ENCODE assay signal across 8 cellular contexts in the genomic region with DNA sequence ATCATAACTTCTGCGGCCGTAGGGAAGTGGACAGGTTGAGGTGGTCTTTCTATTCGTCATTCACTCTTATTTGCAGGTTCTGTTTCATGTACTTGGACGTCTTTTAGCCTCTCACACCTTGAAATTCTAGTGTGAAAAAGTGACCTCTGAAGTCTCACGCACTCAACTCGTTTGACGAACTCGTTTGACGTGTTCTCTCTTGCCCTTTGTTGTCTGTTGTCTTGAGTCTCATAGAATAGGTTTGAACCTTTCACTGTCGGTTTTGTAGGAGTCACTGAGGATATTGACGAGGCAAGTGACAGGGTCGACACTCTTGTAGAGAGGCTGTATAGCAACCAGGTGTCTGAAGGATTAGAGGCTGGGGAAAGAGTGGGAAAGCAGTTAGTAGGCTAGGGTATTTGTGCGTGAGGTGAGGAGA. TPM values are rescaled to one million over a fixed set of nuclear protein-coding genes. Genes with fewer than 3 reads are reported as not detected.
DNase-seq lines count a peak whose midpoint lies in the region; ATAC-seq and TF ChIP-seq lines count a peak whose summit lies in the region.

No MANE protein-coding gene starts in this region.

- H3K36me3 Mint-ChIP-seq in CD14-positive monocyte, result no peaks in the 10 kb centered on the region
- peaks cover 9% of the 10 kb centered on the region for H3K36me3 Mint-ChIP-seq in type B pancreatic cell

- RAD21 ChIA-PET in HCT116 (lab: Charles Lee; ENCODE audit: low non-redundant PET in 1 of 2, low total read pairs in 2 of 2, uncharacterized antibody in 2 of 2, unreplicated experiment in 2 of 2), result no interaction called here

- H3K9me3 ChIP-seq in HCT116 (ENCODE audit: control insufficient read depth in 1 of 2, insufficient read depth in 1 of 2, low read depth in 1 of 2, low read length in 2 of 2) (no peaks in the 10 kb centered on the region), lower lobe of right lung (no peaks in the 10 kb centered on the region)

- H3K27ac ChIP-seq in HCT116 (ENCODE audit: low read depth, low read length), result peak overlapping the region; percentile 63
- peak overlapping the region; percentile 94 for H3K27ac ChIP-seq in lower lobe of right lung

- H3K4me1 ChIP-seq in HCT116 (ENCODE audit: control insufficient read depth in 1 of 2, insufficient read depth in 2 of 2, low read length in 2 of 2) (peaks cover 10 to 19% of the 10 kb centered on the region in 2 experiments; a peak in 3 of 4 replicates), lower lobe of right lung (peaks cover 26% of the 10 kb centered on the region)

- H3K4me1 Mint-ChIP-seq in CD14-positive monocyte (peaks cover 29% of the 10 kb centered on the region), type B pancreatic cell (ENCODE audit: unreplicated experiment) (peaks cover 11% of the 10 kb centered on the region)

- TF ChIP-seq CTCF in CD14-positive monocyte (IDR thresholded peaks at IDR 0.05) (no peak), HCT116 (IDR thresholded peaks at IDR 0.05 in 2 of 3, conservative IDR thresholded peaks at IDR 0.05 in 1 of 3; ENCODE audit: borderline replicate concordance in 1 of 3, insufficient read depth in 1 of 3, low read depth in 2 of 3, low read length in 2 of 3) (no peak), cardiac fibroblast (IDR thresholded peaks at IDR 0.05; ENCODE audit: low read depth, low read length) (no peak), lower lobe of right lung (IDR thresholded peaks at IDR 0.05) (no peak), type B pancreatic cell (conservative IDR thresholded peaks at IDR 0.05) (no peak)

- H3K9ac ChIP-seq in HCT116 (ENCODE audit: low read length), result peak overlapping the region; percentile 80

- no peaks in the 10 kb centered on the region for H3K9me2 ChIP-seq in HCT116 (ENCODE audit: insufficient read depth)

- BruUV-seq in HCT116 (replicated peaks; lab: Mats Ljungman, UMichigan), result no TSS peak

- no peaks in the 10 kb centered on the region for H4K20me1 ChIP-seq in HCT116 (ENCODE audit: insufficient read depth)

- no peaks in the 10 kb centered on the region for H3K27me3 ChIP-seq in HCT116 (ENCODE audit: insufficient read depth, low read length)
- no peaks in the 10 kb centered on the region for H3K27me3 ChIP-seq in lower lobe of right lung (ENCODE audit: low read depth)

- DNase-seq in CD14-positive monocyte (ENCODE audit: low spot score) (no peak), HCT116 (ENCODE audit: low read depth, low spot score) (no peak), RKO (ENCODE audit: low spot score) (peak; percentile 53), cardiac fibroblast (ENCODE audit: low read depth in 2 of 2) (peak; percentile 49 to 50), lower lobe of right lung (no peak), type B pancreatic cell (ENCODE audit: extremely low spot score, unreplicated experiment) (no peak), HuH-7 (ENCODE audit: low spot score) (no peak)

- H3K27me3 Mint-ChIP-seq in CD14-positive monocyte (ENCODE audit: low read depth in 3 of 3), result peaks cover 0 to 5% (median 2%) of the 10 kb centered on the region in 3 donors
- H3K27me3 Mint-ChIP-seq in type B pancreatic cell, result no peaks in the 10 kb centered on the region

- CTCF ChIA-PET in HCT116 (lab: Charles Lee), result no interaction called here

- TF ChIP-seq POLR2A in HCT116 (IDR thresholded peaks at IDR 0.05; ENCODE audit: borderline replicate concordance, extremely low read depth, insufficient read depth, insufficient read length), result no peak

- H3K27ac Mint-ChIP-seq in CD14-positive monocyte (peak overlapping the region; percentile 82 to 94 (median 86)), type B pancreatic cell (peak overlapping the region; percentile 97)

- H3K36me3 ChIP-seq in HCT116 (ENCODE audit: control insufficient read depth in 1 of 2, insufficient read depth in 2 of 2, low read length in 2 of 2) (no peaks in the 10 kb centered on the region), lower lobe of right lung (no peaks in the 10 kb centered on the region)

- H3K4me3 Mint-ChIP-seq in CD14-positive monocyte (peak overlapping the region; percentile 88 to 94), type B pancreatic cell (peak overlapping the region; percentile 88)

- no peak for TF ChIP-seq RAD21 in HCT116 (IDR thresholded peaks at IDR 0.05; ENCODE audit: low read depth)

- ATAC-seq in HCT116 (no peak), lower lobe of right lung (no peak), HG03354 (IDR thresholded peaks at IDR 0.05; ENCODE audit: poor library complexity, severe bottlenecking, unreplicated experiment) (no peak)

- H3K79me2 ChIP-seq in HCT116 (ENCODE audit: insufficient read depth, low read length), result peaks cover 34% of the 10 kb centered on the region

- H3K4me3 ChIP-seq in HCT116 (replicated peaks in 1 of 2; ENCODE audit: low read depth in 1 of 2, low read length in 2 of 2) (peak overlapping the region; percentile 74 to 80), cardiac fibroblast (replicated peaks in 1 of 2; ENCODE audit: low read depth in 2 of 2, low read length in 2 of 2) (peak overlapping the region; percentile 78 to 88), lower lobe of right lung (peak overlapping the region; percentile 81)

- POLR2A ChIA-PET in HCT116 (lab: Charles Lee), result no interaction called here

- H3K4me2 ChIP-seq in HCT116 (ENCODE audit: low read length), result peak overlapping the region; percentile 89

- no peak overlapping the region for H2AFZ ChIP-seq in HCT116 (ENCODE audit: low read depth, low read length, poor library complexity, severe bottlenecking)

- no peaks in the 10 kb centered on the region for H3K9me3 Mint-ChIP-seq in CD14-positive monocyte
- no peaks in the 10 kb centered on the region for H3K9me3 Mint-ChIP-seq in type B pancreatic cell

- intact Hi-C loops in CD14-positive monocyte (cut with micrococcal nuclease), result loop anchor here (5.0 to 10.0 kb wide), 6 partner anchors 226 to 806 kb away; a partner anchor contains a TSS
- intact Hi-C loops in HCT116 (cut with micrococcal nuclease), result loop anchor here (5.0 to 10.0 kb wide), 3 partner anchors 224 to 524 kb away; a partner anchor contains a TSS
- intact Hi-C loops in lower lobe of right lung (cut with DNase I), result no loop called here

TF ChIP-seq in HCT116, 20 proteins besides CTCF, POLR2A, EP300 and RAD21:
- TF ChIP-seq POLR2AphosphoS5 (IDR thresholded peaks at IDR 0.05; ENCODE audit: low read depth, low read length) (no peak), ZNF274 (IDR thresholded peaks at IDR 0.05; ENCODE audit: low read depth, low read length) (no peak)
TF ChIP-seq in HCT116: peak in this region for 0.

RNA-seq across cellular contexts. Expression of a gene that starts 1.1 kb away (rescaled TPM):
- 10 to 100 TPM in 1 of 2 donors, 1 to 10 TPM in 1; 7.3 to 13.9 TPM for polyA plus RNA-seq in CD14-positive monocyte
- total RNA-seq in HCT116 (2021; ENCODE audit: unreplicated experiment) (52.3 TPM), lower lobe of right lung (55.5 TPM), type B pancreatic cell (ENCODE audit: low replicate concordance) (78.1 and 89.0 TPM in 2 replicates)
- polyA plus RNA-seq in HCT116 (2012), result 13.9 and 14.9 TPM in 2 replicates

Comparison
In these comparisons a context has a peak if more than half of its experiments do, and no peak if none do; other contexts are left out.
1. DNase-seq: peak in RKO (single experiment) and cardiac fibroblast (2 of 2); none in CD14-positive monocyte (single experiment), HCT116 (single experiment), lower lobe of right lung (single experiment), type B pancreatic cell (single experiment) and HuH-7 (single experiment).
2. Peak in every context shown above with its lines, with median percentiles within 50 percentile points of each other: H3K4me3 ChIP-seq.